In the genomic region with DNA sequence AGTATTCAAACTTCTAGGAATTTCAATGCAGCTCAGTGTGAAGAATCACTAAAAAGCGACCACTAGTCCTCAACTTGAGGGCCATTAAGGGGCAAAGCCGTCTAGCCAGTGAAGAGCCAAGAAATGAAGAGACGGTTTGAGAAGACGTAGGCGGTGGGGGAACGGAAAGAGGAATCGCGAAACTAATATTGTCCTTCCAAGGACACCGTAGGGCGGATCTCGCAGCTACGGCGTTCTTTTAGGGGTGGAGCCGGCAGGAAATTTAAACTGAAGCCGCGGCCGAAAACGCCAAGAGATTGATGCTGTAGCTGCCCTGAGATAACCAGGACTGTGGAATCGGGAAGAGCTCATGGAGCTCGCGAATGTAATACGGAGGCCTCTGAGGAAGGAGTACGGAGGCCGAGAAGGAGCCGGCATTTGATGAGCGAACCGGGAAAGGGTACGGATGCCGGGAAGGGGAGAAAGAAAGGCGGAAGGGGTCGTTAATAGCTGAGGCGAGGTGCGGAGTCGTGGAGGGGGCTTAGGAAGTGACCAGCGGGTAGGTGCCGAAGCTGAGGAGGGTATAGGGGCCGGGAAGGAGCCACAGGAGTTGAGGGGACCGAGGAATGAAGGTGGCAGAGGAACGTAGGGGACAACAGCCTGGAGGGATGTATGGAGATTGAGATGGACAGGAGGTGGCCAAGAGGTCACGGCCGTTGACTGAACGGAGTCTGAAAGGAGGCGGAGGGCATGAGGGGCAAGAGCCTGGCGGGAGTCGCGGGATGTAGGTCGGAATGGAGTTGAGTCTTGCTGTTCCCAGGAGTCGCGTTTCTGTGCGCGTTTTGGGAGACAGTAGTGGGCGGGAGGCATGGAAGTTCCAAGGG, we compare ENCODE assay signal across 1 cellular context.
TF ChIP-seq lines count a peak whose summit lies in the region.

A gene with protein sequence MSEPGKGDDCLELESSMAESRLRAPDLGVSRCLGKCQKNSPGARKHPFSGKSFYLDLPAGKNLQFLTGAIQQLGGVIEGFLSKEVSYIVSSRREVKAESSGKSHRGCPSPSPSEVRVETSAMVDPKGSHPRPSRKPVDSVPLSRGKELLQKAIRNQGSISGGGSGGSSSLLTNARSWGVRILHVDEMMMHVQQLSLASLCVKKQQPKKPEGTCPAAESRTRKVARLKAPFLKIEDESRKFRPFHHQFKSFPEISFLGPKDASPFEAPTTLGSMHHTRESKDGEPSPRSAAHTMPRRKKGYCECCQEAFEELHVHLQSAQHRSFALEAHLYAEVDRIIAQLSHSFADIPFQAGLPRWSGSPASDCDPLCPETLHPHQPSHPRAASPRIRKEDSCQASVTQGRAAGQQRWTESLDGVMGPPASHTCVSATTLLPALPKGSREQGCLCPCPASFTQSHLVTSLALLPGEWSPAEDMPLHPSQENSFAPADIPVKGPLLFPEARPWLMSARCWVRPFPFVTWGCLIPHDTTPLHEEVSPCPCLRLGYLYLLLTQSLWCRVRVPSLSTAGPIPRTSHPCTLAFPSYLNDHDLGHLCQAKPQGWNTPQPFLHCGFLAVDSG (plus strand): TSS at position 265 of the 863 bp plus-strand sequence. CDS start 156 bp downstream, at position 421.

TF ChIP-seq in K562, 482 proteins besides CTCF, POLR2A, EP300 and RAD21 (continued from another document and continues in another):
- TF ChIP-seq, protein P1, sequence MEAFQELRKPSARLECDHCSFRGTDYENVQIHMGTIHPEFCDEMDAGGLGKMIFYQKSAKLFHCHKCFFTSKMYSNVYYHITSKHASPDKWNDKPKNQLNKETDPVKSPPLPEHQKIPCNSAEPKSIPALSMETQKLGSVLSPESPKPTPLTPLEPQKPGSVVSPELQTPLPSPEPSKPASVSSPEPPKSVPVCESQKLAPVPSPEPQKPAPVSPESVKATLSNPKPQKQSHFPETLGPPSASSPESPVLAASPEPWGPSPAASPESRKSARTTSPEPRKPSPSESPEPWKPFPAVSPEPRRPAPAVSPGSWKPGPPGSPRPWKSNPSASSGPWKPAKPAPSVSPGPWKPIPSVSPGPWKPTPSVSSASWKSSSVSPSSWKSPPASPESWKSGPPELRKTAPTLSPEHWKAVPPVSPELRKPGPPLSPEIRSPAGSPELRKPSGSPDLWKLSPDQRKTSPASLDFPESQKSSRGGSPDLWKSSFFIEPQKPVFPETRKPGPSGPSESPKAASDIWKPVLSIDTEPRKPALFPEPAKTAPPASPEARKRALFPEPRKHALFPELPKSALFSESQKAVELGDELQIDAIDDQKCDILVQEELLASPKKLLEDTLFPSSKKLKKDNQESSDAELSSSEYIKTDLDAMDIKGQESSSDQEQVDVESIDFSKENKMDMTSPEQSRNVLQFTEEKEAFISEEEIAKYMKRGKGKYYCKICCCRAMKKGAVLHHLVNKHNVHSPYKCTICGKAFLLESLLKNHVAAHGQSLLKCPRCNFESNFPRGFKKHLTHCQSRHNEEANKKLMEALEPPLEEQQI (IDR thresholded peaks at IDR 0.05): peak; percentile 43
- TF ChIP-seq PHF20 (IDR thresholded peaks at IDR 0.05; ENCODE audit: partially characterized antibody): peak; percentile 73
- no peak for TF ChIP-seq ADNP (tag; IDR thresholded peaks at IDR 0.05)
- TF ChIP-seq HIVEP1 (CRISPR knock-in tag; IDR thresholded peaks at IDR 0.05): no peak
- TF ChIP-seq, protein P2, sequence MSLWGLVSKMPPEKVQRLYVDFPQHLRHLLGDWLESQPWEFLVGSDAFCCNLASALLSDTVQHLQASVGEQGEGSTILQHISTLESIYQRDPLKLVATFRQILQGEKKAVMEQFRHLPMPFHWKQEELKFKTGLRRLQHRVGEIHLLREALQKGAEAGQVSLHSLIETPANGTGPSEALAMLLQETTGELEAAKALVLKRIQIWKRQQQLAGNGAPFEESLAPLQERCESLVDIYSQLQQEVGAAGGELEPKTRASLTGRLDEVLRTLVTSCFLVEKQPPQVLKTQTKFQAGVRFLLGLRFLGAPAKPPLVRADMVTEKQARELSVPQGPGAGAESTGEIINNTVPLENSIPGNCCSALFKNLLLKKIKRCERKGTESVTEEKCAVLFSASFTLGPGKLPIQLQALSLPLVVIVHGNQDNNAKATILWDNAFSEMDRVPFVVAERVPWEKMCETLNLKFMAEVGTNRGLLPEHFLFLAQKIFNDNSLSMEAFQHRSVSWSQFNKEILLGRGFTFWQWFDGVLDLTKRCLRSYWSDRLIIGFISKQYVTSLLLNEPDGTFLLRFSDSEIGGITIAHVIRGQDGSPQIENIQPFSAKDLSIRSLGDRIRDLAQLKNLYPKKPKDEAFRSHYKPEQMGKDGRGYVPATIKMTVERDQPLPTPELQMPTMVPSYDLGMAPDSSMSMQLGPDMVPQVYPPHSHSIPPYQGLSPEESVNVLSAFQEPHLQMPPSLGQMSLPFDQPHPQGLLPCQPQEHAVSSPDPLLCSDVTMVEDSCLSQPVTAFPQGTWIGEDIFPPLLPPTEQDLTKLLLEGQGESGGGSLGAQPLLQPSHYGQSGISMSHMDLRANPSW (CRISPR knock-in tag; IDR thresholded peaks at IDR 0.05): no peak
- no peak for TF ChIP-seq ZKSCAN8 (CRISPR knock-in tag; IDR thresholded peaks at IDR 0.05)
- peak; percentile 82 for TF ChIP-seq EP400 (IDR thresholded peaks at IDR 0.05)
- peak; percentile 72; the same call in 1 of the 2 replicates for TF ChIP-seq CTBP1 (IDR thresholded peaks at IDR 0.05; ENCODE audit: borderline replicate concordance)
- TF ChIP-seq ZNF133 (CRISPR knock-in tag; IDR thresholded peaks at IDR 0.05): no peak
- TF ChIP-seq, protein P3, sequence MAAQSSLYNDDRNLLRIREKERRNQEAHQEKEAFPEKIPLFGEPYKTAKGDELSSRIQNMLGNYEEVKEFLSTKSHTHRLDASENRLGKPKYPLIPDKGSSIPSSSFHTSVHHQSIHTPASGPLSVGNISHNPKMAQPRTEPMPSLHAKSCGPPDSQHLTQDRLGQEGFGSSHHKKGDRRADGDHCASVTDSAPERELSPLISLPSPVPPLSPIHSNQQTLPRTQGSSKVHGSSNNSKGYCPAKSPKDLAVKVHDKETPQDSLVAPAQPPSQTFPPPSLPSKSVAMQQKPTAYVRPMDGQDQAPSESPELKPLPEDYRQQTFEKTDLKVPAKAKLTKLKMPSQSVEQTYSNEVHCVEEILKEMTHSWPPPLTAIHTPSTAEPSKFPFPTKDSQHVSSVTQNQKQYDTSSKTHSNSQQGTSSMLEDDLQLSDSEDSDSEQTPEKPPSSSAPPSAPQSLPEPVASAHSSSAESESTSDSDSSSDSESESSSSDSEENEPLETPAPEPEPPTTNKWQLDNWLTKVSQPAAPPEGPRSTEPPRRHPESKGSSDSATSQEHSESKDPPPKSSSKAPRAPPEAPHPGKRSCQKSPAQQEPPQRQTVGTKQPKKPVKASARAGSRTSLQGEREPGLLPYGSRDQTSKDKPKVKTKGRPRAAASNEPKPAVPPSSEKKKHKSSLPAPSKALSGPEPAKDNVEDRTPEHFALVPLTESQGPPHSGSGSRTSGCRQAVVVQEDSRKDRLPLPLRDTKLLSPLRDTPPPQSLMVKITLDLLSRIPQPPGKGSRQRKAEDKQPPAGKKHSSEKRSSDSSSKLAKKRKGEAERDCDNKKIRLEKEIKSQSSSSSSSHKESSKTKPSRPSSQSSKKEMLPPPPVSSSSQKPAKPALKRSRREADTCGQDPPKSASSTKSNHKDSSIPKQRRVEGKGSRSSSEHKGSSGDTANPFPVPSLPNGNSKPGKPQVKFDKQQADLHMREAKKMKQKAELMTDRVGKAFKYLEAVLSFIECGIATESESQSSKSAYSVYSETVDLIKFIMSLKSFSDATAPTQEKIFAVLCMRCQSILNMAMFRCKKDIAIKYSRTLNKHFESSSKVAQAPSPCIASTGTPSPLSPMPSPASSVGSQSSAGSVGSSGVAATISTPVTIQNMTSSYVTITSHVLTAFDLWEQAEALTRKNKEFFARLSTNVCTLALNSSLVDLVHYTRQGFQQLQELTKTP (IDR thresholded peaks at IDR 0.05; ENCODE audit: low read depth in 1 of 2, partially characterized antibody in 2 of 2): peak; percentile 33 to 70
- TF ChIP-seq MCM7 (IDR thresholded peaks at IDR 0.05): peak in 1 of 2 experiments; percentile 99; a peak in 2 of 4 replicates
- TF ChIP-seq CREM (IDR thresholded peaks at IDR 0.05; ENCODE audit: low read depth): peak; percentile 84
- TF ChIP-seq, protein P4, sequence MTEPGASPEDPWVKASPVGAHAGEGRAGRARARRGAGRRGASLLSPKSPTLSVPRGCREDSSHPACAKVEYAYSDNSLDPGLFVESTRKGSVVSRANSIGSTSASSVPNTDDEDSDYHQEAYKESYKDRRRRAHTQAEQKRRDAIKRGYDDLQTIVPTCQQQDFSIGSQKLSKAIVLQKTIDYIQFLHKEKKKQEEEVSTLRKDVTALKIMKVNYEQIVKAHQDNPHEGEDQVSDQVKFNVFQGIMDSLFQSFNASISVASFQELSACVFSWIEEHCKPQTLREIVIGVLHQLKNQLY (CRISPR knock-in tag; conservative IDR thresholded peaks at IDR 0.05): no peak
- TF ChIP-seq SMARCE1 (IDR thresholded peaks at IDR 0.05): peak; percentile 21; the same call in 1 of the 2 replicates
- TF ChIP-seq PRMT5 (CRISPR knock-in tag; IDR thresholded peaks at IDR 0.05): no peak
- TF ChIP-seq, protein P5, sequence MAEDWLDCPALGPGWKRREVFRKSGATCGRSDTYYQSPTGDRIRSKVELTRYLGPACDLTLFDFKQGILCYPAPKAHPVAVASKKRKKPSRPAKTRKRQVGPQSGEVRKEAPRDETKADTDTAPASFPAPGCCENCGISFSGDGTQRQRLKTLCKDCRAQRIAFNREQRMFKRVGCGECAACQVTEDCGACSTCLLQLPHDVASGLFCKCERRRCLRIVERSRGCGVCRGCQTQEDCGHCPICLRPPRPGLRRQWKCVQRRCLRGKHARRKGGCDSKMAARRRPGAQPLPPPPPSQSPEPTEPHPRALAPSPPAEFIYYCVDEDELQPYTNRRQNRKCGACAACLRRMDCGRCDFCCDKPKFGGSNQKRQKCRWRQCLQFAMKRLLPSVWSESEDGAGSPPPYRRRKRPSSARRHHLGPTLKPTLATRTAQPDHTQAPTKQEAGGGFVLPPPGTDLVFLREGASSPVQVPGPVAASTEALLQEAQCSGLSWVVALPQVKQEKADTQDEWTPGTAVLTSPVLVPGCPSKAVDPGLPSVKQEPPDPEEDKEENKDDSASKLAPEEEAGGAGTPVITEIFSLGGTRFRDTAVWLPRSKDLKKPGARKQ (CRISPR knock-in tag; IDR thresholded peaks at IDR 0.05): no peak
- TF ChIP-seq, protein P6, sequence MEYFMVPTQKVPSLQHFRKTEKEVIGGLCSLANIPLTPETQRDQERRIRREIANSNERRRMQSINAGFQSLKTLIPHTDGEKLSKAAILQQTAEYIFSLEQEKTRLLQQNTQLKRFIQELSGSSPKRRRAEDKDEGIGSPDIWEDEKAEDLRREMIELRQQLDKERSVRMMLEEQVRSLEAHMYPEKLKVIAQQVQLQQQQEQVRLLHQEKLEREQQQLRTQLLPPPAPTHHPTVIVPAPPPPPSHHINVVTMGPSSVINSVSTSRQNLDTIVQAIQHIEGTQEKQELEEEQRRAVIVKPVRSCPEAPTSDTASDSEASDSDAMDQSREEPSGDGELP (CRISPR knock-in tag; IDR thresholded peaks at IDR 0.05; ENCODE audit: borderline replicate concordance): no peak; the same call in 1 of the 2 replicates
- no peak for TF ChIP-seq HSF4 (CRISPR knock-in tag; IDR thresholded peaks at IDR 0.05; ENCODE audit: borderline replicate concordance)
- no peak for TF ChIP-seq DMBX1 (CRISPR knock-in tag; IDR thresholded peaks at IDR 0.05; ENCODE audit: borderline replicate concordance)
- TF ChIP-seq, protein P7, sequence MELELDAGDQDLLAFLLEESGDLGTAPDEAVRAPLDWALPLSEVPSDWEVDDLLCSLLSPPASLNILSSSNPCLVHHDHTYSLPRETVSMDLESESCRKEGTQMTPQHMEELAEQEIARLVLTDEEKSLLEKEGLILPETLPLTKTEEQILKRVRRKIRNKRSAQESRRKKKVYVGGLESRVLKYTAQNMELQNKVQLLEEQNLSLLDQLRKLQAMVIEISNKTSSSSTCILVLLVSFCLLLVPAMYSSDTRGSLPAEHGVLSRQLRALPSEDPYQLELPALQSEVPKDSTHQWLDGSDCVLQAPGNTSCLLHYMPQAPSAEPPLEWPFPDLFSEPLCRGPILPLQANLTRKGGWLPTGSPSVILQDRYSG (tag; conservative IDR thresholded peaks at IDR 0.05; ENCODE audit: low read depth): no peak
- no peak for TF ChIP-seq KHSRP (IDR thresholded peaks at IDR 0.05)
- no peak for TF ChIP-seq ZNF175 (CRISPR knock-in tag; IDR thresholded peaks at IDR 0.05; ENCODE audit: low read depth)
- peak; percentile 93 for TF ChIP-seq LCOR (CRISPR knock-in tag; IDR thresholded peaks at IDR 0.05)
- TF ChIP-seq MCM2 (IDR thresholded peaks at IDR 0.05; ENCODE audit: low read depth): no peak
- 0 out of 2 replicates have a peak, but pooled peaks have one; percentile 58 for TF ChIP-seq THRAP3 (IDR thresholded peaks at IDR 0.05; ENCODE audit: borderline replicate concordance)
- TF ChIP-seq, protein P8, sequence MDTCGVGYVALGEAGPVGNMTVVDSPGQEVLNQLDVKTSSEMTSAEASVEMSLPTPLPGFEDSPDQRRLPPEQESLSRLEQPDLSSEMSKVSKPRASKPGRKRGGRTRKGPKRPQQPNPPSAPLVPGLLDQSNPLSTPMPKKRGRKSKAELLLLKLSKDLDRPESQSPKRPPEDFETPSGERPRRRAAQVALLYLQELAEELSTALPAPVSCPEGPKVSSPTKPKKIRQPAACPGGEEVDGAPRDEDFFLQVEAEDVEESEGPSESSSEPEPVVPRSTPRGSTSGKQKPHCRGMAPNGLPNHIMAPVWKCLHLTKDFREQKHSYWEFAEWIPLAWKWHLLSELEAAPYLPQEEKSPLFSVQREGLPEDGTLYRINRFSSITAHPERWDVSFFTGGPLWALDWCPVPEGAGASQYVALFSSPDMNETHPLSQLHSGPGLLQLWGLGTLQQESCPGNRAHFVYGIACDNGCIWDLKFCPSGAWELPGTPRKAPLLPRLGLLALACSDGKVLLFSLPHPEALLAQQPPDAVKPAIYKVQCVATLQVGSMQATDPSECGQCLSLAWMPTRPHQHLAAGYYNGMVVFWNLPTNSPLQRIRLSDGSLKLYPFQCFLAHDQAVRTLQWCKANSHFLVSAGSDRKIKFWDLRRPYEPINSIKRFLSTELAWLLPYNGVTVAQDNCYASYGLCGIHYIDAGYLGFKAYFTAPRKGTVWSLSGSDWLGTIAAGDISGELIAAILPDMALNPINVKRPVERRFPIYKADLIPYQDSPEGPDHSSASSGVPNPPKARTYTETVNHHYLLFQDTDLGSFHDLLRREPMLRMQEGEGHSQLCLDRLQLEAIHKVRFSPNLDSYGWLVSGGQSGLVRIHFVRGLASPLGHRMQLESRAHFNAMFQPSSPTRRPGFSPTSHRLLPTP (IDR thresholded peaks at IDR 0.05; ENCODE audit: borderline replicate concordance, extremely low read depth, insufficient read length): no peak
- TF ChIP-seq, protein P9, sequence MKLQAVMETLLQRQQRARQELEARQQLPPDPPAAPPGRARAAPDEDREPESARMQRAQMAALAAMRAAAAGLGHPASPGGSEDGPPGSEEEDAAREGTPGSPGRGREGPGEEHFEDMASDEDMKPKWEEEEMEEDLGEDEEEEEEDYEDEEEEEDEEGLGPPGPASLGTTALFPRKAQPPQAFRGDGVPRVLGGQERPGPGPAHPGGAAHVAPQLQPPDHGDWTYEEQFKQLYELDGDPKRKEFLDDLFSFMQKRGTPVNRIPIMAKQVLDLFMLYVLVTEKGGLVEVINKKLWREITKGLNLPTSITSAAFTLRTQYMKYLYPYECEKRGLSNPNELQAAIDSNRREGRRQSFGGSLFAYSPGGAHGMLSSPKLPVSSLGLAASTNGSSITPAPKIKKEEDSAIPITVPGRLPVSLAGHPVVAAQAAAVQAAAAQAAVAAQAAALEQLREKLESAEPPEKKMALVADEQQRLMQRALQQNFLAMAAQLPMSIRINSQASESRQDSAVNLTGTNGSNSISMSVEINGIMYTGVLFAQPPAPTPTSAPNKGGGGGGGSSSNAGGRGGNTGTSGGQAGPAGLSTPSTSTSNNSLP (IDR thresholded peaks at IDR 0.05; ENCODE audit: borderline replicate concordance, low read depth, low read length): no peak
- peak; percentile 76 for TF ChIP-seq RBFOX2 (IDR thresholded peaks at IDR 0.05; ENCODE audit: low read depth, low read length)
- no peak for TF ChIP-seq CHD4 (IDR thresholded peaks at IDR 0.05; ENCODE audit: insufficient read depth, insufficient replicate concordance, low read depth, low read length, poor library complexity, severe bottlenecking)
